ENCODE assay signal across 9 cellular contexts in the genomic region with DNA sequence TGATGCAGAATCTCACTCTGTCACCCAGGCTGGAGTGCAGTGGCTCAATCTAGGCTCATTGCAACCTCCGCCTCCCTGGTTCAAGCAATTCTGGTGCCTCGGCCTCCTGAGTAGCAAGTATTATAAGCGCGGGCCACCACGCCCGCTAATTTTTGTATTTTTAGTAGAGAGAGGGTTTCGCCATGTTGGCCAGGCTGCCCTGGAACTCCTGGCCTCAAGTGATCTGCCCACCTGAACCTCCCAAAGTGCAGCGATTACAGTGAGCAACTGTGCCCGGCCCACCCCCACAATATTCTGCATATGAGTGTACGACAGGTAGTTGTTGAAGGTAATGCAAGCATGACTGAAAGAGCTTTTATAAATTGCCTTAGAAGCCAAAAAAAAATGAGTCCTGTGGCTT. TPM values are rescaled to one million over a fixed set of nuclear protein-coding genes. Genes with fewer than 3 reads are reported as not detected.
DNase-seq lines count a peak whose midpoint lies in the region; ATAC-seq and TF ChIP-seq lines count a peak whose summit lies in the region.
"Had no signal": no experiment of that assay in that cellular context is flagged by ENCODE, and none has a peak within 500 bp of the region (broad histone marks: within the 10 kb centered on the region; RNA-seq: fewer than 3 reads in every experiment).

No MANE protein-coding gene starts in this region.

- peaks cover 5% of the 10 kb centered on the region for H3K4me1 ChIP-seq in ectodermal cell (ENCODE audit: control insufficient read depth, insufficient read depth, low read length)
- H3K4me1 ChIP-seq in sigmoid colon, result peaks cover 0 to 30% (median 19%) of the 10 kb centered on the region in 4 donors

- intact Hi-C loops in activated CD8-positive, alpha-beta T cell treated with anti-CD3 and anti-CD28 coated beads for 36 hours (cut with micrococcal nuclease), result no loop called here
- intact Hi-C loops in sigmoid colon (cut with DNase I), result loop anchor here (5.0 kb wide), 2 partner anchors 140 to 190 kb away; a partner anchor contains a TSS

- POLR2A ChIA-PET in activated CD8-positive, alpha-beta T cell treated with anti-CD3 and anti-CD28 coated beads for 36 hours (lab: Charles Lee), result interaction anchor here (0.6 to 2.3 kb wide), 3 partner anchors 8 to 320 kb away, joined by 3 to 7 read pairs (median 4); a partner anchor contains a TSS
- POLR2A ChIA-PET in activated CD8-positive, alpha-beta T cell treated with anti-CD3 and anti-CD28 coated beads, Interleukin-2, amount 10 ng/mL, durations not matched to agents 7 days and 5 days (lab: Charles Lee), result interaction anchor here (0.6 to 2.3 kb wide), 3 partner anchors 17 to 320 kb away, joined by 3 to 16 read pairs (median 4); a partner anchor contains a TSS

- H3K9me3 Mint-ChIP-seq in activated CD8-positive, alpha-beta T cell treated with anti-CD3 and anti-CD28 coated beads for 36 hours, result no peaks in the 10 kb centered on the region
- no peaks in the 10 kb centered on the region for H3K9me3 Mint-ChIP-seq in activated CD8-positive, alpha-beta T cell treated with anti-CD3 and anti-CD28 coated beads, Interleukin-2, amount 10 ng/mL, durations not matched to agents 7 days and 5 days (ENCODE audit: insufficient read depth)
- H3K9me3 Mint-ChIP-seq in osteocyte (ENCODE audit: unreplicated experiment), result no peaks in the 10 kb centered on the region

- peak overlapping the region; percentile 74 for H3K4me3 ChIP-seq in ectodermal cell (ENCODE audit: insufficient read depth, low read depth, low read length)
- H3K4me3 ChIP-seq in sigmoid colon, result no peak overlapping the region

- DNase-seq in activated CD8-positive, alpha-beta T cell treated with anti-CD3 and anti-CD28 coated beads for 36 hours, result peak; percentile 22
- no peak for DNase-seq in activated CD8-positive, alpha-beta T cell treated with anti-CD3 and anti-CD28 coated beads, Interleukin-2, amount 10 ng/mL, durations not matched to agents 7 days and 5 days
- peak; percentile 28 for DNase-seq in NCI-H345 treated with DMSO at 0.1 percent for 48 hours (lab: John Stamatoyannopoulos, UW; ENCODE audit: unreplicated experiment)
- DNase-seq in osteocyte (ENCODE audit: extremely low spot score, unreplicated experiment), result no peak
- DNase-seq in NCI-H1092 treated with DMSO at 0.1 percent for 48 hours (lab: John Stamatoyannopoulos, UW), result no peak
- no peak for DNase-seq in sigmoid colon

- no peaks in the 10 kb centered on the region for H3K27me3 Mint-ChIP-seq in activated CD8-positive, alpha-beta T cell treated with anti-CD3 and anti-CD28 coated beads for 36 hours
- H3K27me3 Mint-ChIP-seq in activated CD8-positive, alpha-beta T cell treated with anti-CD3 and anti-CD28 coated beads, Interleukin-2, amount 10 ng/mL, durations not matched to agents 7 days and 5 days (ENCODE audit: low read depth), result peaks cover 3% of the 10 kb centered on the region
- peaks cover 4% of the 10 kb centered on the region for H3K27me3 Mint-ChIP-seq in osteocyte (ENCODE audit: unreplicated experiment)

- H3K36me3 Mint-ChIP-seq in activated CD8-positive, alpha-beta T cell treated with anti-CD3 and anti-CD28 coated beads for 36 hours (ENCODE audit: low read depth), result peaks cover 20% of the 10 kb centered on the region
- H3K36me3 Mint-ChIP-seq in activated CD8-positive, alpha-beta T cell treated with anti-CD3 and anti-CD28 coated beads, Interleukin-2, amount 10 ng/mL, durations not matched to agents 7 days and 5 days (ENCODE audit: low read depth), result peaks cover 19% of the 10 kb centered on the region
- H3K36me3 Mint-ChIP-seq in osteocyte (ENCODE audit: unreplicated experiment), result peaks cover 4% of the 10 kb centered on the region

- H3K27ac ChIP-seq in ectodermal cell (ENCODE audit: insufficient read depth, low read depth, low read length, poor library complexity, severe bottlenecking), result no peak overlapping the region
- no peak overlapping the region for H3K27ac ChIP-seq in sigmoid colon

- TF ChIP-seq EP300 in sigmoid colon (IDR thresholded peaks at IDR 0.05), result no peak

- H3K27me3 ChIP-seq in ectodermal cell (ENCODE audit: control insufficient read depth, insufficient read depth, low read length, poor library complexity, severe bottlenecking) (no peaks in the 10 kb centered on the region), sigmoid colon (no peaks in the 10 kb centered on the region)
- H3K27me3 ChIP-seq: Peyer's patch had no signal

- H3K27ac Mint-ChIP-seq in activated CD8-positive, alpha-beta T cell treated with anti-CD3 and anti-CD28 coated beads for 36 hours, result peak overlapping the region; percentile 69
- H3K27ac Mint-ChIP-seq in activated CD8-positive, alpha-beta T cell treated with anti-CD3 and anti-CD28 coated beads, Interleukin-2, amount 10 ng/mL, durations not matched to agents 7 days and 5 days, result no peak overlapping the region
- no peak overlapping the region for H3K27ac Mint-ChIP-seq in osteocyte (ENCODE audit: unreplicated experiment)

- WGBS in ectodermal cell, 2 experiments, result 93 to 94% methylated on average over 10 of the region's 10 CpGs
- WGBS in sigmoid colon, 2 donors, result 88 to 89% methylated on average over 10 of the region's 10 CpGs

- H3K4me3 Mint-ChIP-seq in activated CD8-positive, alpha-beta T cell treated with anti-CD3 and anti-CD28 coated beads for 36 hours, result no peak overlapping the region
- no peak overlapping the region for H3K4me3 Mint-ChIP-seq in activated CD8-positive, alpha-beta T cell treated with anti-CD3 and anti-CD28 coated beads, Interleukin-2, amount 10 ng/mL, durations not matched to agents 7 days and 5 days
- peak overlapping the region; percentile 100 for H3K4me3 Mint-ChIP-seq in osteocyte (ENCODE audit: unreplicated experiment)

- H3K9me3 ChIP-seq in ectodermal cell (ENCODE audit: control insufficient read depth, low read length) (no peaks in the 10 kb centered on the region), sigmoid colon (no peaks in the 10 kb centered on the region)
- H3K9me3 ChIP-seq: Peyer's patch had no signal

- no peak for TF ChIP-seq POLR2A in sigmoid colon (IDR thresholded peaks at IDR 0.05)

- no peak for TF ChIP-seq CTCF in activated CD8-positive, alpha-beta T cell treated with anti-CD3 and anti-CD28 coated beads for 36 hours (IDR thresholded peaks at IDR 0.05)
- TF ChIP-seq CTCF in osteocyte (IDR thresholded peaks at IDR 0.05) (no peak), sigmoid colon (IDR thresholded peaks at IDR 0.05) (no peak)

- peaks cover 36% of the 10 kb centered on the region for H3K4me1 Mint-ChIP-seq in activated CD8-positive, alpha-beta T cell treated with anti-CD3 and anti-CD28 coated beads for 36 hours (ENCODE audit: low read depth)
- H3K4me1 Mint-ChIP-seq in activated CD8-positive, alpha-beta T cell treated with anti-CD3 and anti-CD28 coated beads, Interleukin-2, amount 10 ng/mL, durations not matched to agents 7 days and 5 days (ENCODE audit: low read depth), result peaks cover 23% of the 10 kb centered on the region
- peaks cover 22% of the 10 kb centered on the region for H3K4me1 Mint-ChIP-seq in osteocyte (ENCODE audit: unreplicated experiment)

- CTCF ChIA-PET in activated CD8-positive, alpha-beta T cell treated with anti-CD3 and anti-CD28 coated beads for 36 hours (lab: Charles Lee), result interaction anchor here (0.7 kb wide), 1 partner anchor 19 kb away, joined by 3 read pairs; no protein-coding TSS in a partner anchor
- CTCF ChIA-PET in activated CD8-positive, alpha-beta T cell treated with anti-CD3 and anti-CD28 coated beads, Interleukin-2, amount 10 ng/mL, durations not matched to agents 7 days and 5 days (lab: Charles Lee), result interaction anchor here (1.0 to 2.0 kb wide), 3 partner anchors 20 to 320 kb away, joined by 3 to 5 read pairs (median 4); a partner anchor contains a TSS

- no peak for ATAC-seq in activated CD8-positive, alpha-beta T cell treated with anti-CD3 and anti-CD28 coated beads for 36 hours
- no peak for ATAC-seq in activated CD8-positive, alpha-beta T cell treated with anti-CD3 and anti-CD28 coated beads, Interleukin-2, amount 10 ng/mL, durations not matched to agents 7 days and 5 days
- no peak for ATAC-seq in HG03342 (IDR thresholded peaks at IDR 0.05; ENCODE audit: unreplicated experiment)

- no peaks in the 10 kb centered on the region for H3K36me3 ChIP-seq in ectodermal cell (ENCODE audit: control insufficient read depth, insufficient read depth, low read length)
- H3K36me3 ChIP-seq in sigmoid colon, result peaks cover 0 to 5% (median 0%) of the 10 kb centered on the region in 4 donors
- H3K36me3 ChIP-seq: Peyer's patch had no signal

RNA-seq across cellular contexts. Expression of a gene that starts 1.2 kb away (rescaled TPM):
- 10 to 100 TPM; 86.2 to 90.5 TPM for total RNA-seq in activated CD8-positive, alpha-beta T cell treated with anti-CD3 and anti-CD28 coated beads for 36 hours
- 10 to 100 TPM; 42.8 to 44.2 TPM for total RNA-seq in activated CD8-positive, alpha-beta T cell treated with anti-CD3 and anti-CD28 coated beads, Interleukin-2, amount 10 ng/mL, durations not matched to agents 7 days and 5 days
- polyA plus RNA-seq in ectodermal cell (2013, experiment 1 of 4), result 73.6 TPM
- 67.0 TPM for polyA plus RNA-seq in ectodermal cell (2013, experiment 2 of 4)
- polyA plus RNA-seq in ectodermal cell (2013, experiment 3 of 4), result 61.0 TPM
- polyA plus RNA-seq in ectodermal cell (2013, experiment 4 of 4), result 65.7 TPM
- 38.8 and 41.0 TPM in 2 replicates for total RNA-seq in osteocyte
- 10 to 100 TPM; 25.8 to 43.5 (median 32.4) TPM for total RNA-seq in sigmoid colon
- polyA plus RNA-seq in sigmoid colon, result 10 to 100 TPM in 1 of 3 donors, 1 to 10 TPM in 2; 7.6 to 18.4 (median 9.6) TPM

Comparison
In these comparisons a context has a peak if more than half of its experiments do, and no peak if none do; other contexts are left out.
1. DNase-seq: peak in activated CD8-positive, alpha-beta T cell treated with anti-CD3 and anti-CD28 coated beads for 36 hours (single experiment) and NCI-H345 treated with DMSO at 0.1 percent for 48 hours (single experiment); none in activated CD8-positive, alpha-beta T cell treated with anti-CD3 and anti-CD28 coated beads, Interleukin-2, amount 10 ng/mL, durations not matched to agents 7 days and 5 days (single experiment), osteocyte (single experiment), NCI-H1092 treated with DMSO at 0.1 percent for 48 hours (single experiment) and sigmoid colon (single experiment).